ENCODE assay signal across 25 cellular contexts in genomic region chr2:44680424-44680971, GRCh38.
DNase-seq lines count a peak whose midpoint lies in the region; ATAC-seq and TF ChIP-seq lines count a peak whose summit lies in the region.
"Had no signal": no experiment of that assay in that cellular context is flagged by ENCODE, and none has a peak within 500 bp of the region (broad histone marks: within the 10 kb centered on the region; RNA-seq: fewer than 3 reads in every experiment).

No MANE protein-coding gene starts in this region.

- no peaks in the 10 kb centered on the region for H3K27me3 ChIP-seq in foreskin keratinocyte
- H3K27me3 ChIP-seq: right lobe of liver, suprapubic skin, vagina had no signal

- no peak for TF ChIP-seq CTCF in foreskin keratinocyte (conservative IDR thresholded peaks at IDR 0.05)

- H3K27me3 Mint-ChIP-seq in T-helper 17 cell = no peaks in the 10 kb centered on the region
- H3K27me3 Mint-ChIP-seq: activated B cell treated with CpG ODN at 0.5 μM for 24 hours; activated CD4-positive, alpha-beta memory T cell treated with anti-CD3 and anti-CD28 coated beads for 36 hours had no signal

- H3K27ac Mint-ChIP-seq in T-helper 17 cell = no peak overlapping the region
- H3K27ac Mint-ChIP-seq: activated B cell treated with CpG ODN at 0.5 μM for 24 hours; activated CD4-positive, alpha-beta memory T cell treated with anti-CD3 and anti-CD28 coated beads for 36 hours; CD14-positive monocyte; dendritic cell treated with granulocyte-macrophage colony-stimulating factor and Interleukin-4, amounts not matched to agents 40 ng/mL and 50 ng/mL, for 4 days; memory B cell; naive thymus-derived CD4-positive, alpha-beta T cell had no signal

- no peaks in the 10 kb centered on the region for H3K4me1 ChIP-seq in foreskin keratinocyte
- H3K4me1 ChIP-seq: right lobe of liver, suprapubic skin, vagina had no signal

- H3K4me1 Mint-ChIP-seq in T-helper 17 cell = peaks cover 5% of the 10 kb centered on the region
- H3K4me1 Mint-ChIP-seq: activated B cell treated with CpG ODN at 0.5 μM for 24 hours, CD14-positive monocyte had no signal

- ATAC-seq in T-helper 17 cell (no peak), foreskin keratinocyte (no peak), HG03135 (IDR thresholded peaks at IDR 0.05; ENCODE audit: unreplicated experiment) (no peak)
- ATAC-seq: naive thymus-derived CD4-positive, alpha-beta T cell; Panc1; right lobe of liver had no signal

- H3K9me3 ChIP-seq in T-helper 17 cell (ENCODE audit: control insufficient read depth, low read length, poor library complexity, severe bottlenecking) = no peaks in the 10 kb centered on the region
- H3K9me3 ChIP-seq: right lobe of liver, suprapubic skin, vagina had no signal

- DNase-seq in NCI-H2227 (lab: John Stamatoyannopoulos, UW; ENCODE audit: unreplicated experiment) (peak; percentile 44), NCI-H2227 treated with DMSO at 0.1 percent for 48 hours (lab: John Stamatoyannopoulos, UW) (no peak), NCI-H82 treated with DMSO at 0.1 percent for 48 hours (lab: John Stamatoyannopoulos, UW; ENCODE audit: unreplicated experiment) (peak; percentile 36), iPS-NIHi7 (ENCODE audit: extremely low spot score) (peak; percentile 22), T-helper 17 cell (no peak), KG1 (lab: John Stamatoyannopoulos, UW) (no peak), foreskin keratinocyte (no peak)
- DNase-seq: ACHN; activated B cell treated with CpG ODN at 0.5 μM for 24 hours; activated CD4-positive, alpha-beta memory T cell treated with anti-CD3 and anti-CD28 coated beads for 36 hours; amniotic stem cell; GF-D8; MM.1S; naive thymus-derived CD4-positive, alpha-beta T cell; NCI-H226; NK-92 treated with Interleukin-12 subunit alpha and Interleukin-12 subunit beta, amount 100 ng/mL, for 24 hours; right lobe of liver had no signal

- peaks cover 2% of the 10 kb centered on the region for H3K36me3 Mint-ChIP-seq in T-helper 17 cell (ENCODE audit: low read depth)
- H3K36me3 Mint-ChIP-seq: activated CD4-positive, alpha-beta memory T cell treated with anti-CD3 and anti-CD28 coated beads for 36 hours; CD14-positive monocyte had no signal

- no peak overlapping the region for H3K27ac ChIP-seq in foreskin keratinocyte
- H3K27ac ChIP-seq: cardiac muscle cell, right lobe of liver, suprapubic skin, vagina had no signal

- H3K4me3 Mint-ChIP-seq in T-helper 17 cell = no peak overlapping the region
- H3K4me3 Mint-ChIP-seq: activated B cell treated with CpG ODN at 0.5 μM for 24 hours; activated CD4-positive, alpha-beta memory T cell treated with anti-CD3 and anti-CD28 coated beads for 36 hours; CD14-positive monocyte; dendritic cell treated with granulocyte-macrophage colony-stimulating factor and Interleukin-4, amounts not matched to agents 40 ng/mL and 50 ng/mL, for 4 days; memory B cell; naive thymus-derived CD4-positive, alpha-beta T cell had no signal

Comparison
In these comparisons a context has a peak if more than half of its experiments do, and no peak if none do; other contexts are left out.
1. DNase-seq: peak in NCI-H2227 (single experiment), NCI-H82 treated with DMSO at 0.1 percent for 48 hours (single experiment) and iPS-NIHi7 (single experiment); none in NCI-H2227 treated with DMSO at 0.1 percent for 48 hours (single experiment), T-helper 17 cell (0 of 3), KG1 (single experiment) and foreskin keratinocyte (0 of 2).